In genomic region chr7:140635821-140636220, GRCh38 we compare ENCODE assay signal across 1 cellular context.
TF ChIP-seq lines count a peak whose summit lies in the region.

No MANE protein-coding gene starts in this region.

TF ChIP-seq in IMR-90, 13 proteins besides CTCF, POLR2A, EP300 and RAD21:
- TF ChIP-seq MAFK (IDR thresholded peaks at IDR 0.05; ENCODE audit: low read depth, low read length) (no peak), CEBPB (IDR thresholded peaks at IDR 0.05; ENCODE audit: low read depth, low read length) (no peak), RCOR1 (IDR thresholded peaks at IDR 0.05; ENCODE audit: insufficient replicate concordance, low read length) (no peak), MAZ (IDR thresholded peaks at IDR 0.05; ENCODE audit: borderline replicate concordance, low read depth, low read length) (no peak), NFE2L2 (IDR thresholded peaks at IDR 0.05; ENCODE audit: low read depth, low read length) (no peak)
TF ChIP-seq in IMR-90: peak in this region for 0.
